In genomic region chr3:100173931-100174330, GRCh38 we compare ENCODE assay signal across 14 cellular contexts. TPM values are rescaled to one million over a fixed set of nuclear protein-coding genes. Genes with fewer than 3 reads are reported as not detected.
A peak's percentile ranks its signal among the peaks of the same experiment; 100 is the strongest.
DNase-seq lines count a peak whose midpoint lies in the region; ATAC-seq and TF ChIP-seq lines count a peak whose summit lies in the region.
"Had no signal": no experiment of that assay in that cellular context is flagged by ENCODE, and none has a peak within 500 bp of the region (broad histone marks: within the 10 kb centered on the region; RNA-seq: fewer than 3 reads in every experiment).

No MANE protein-coding gene starts in this region.

- peak; percentile 46 for ATAC-seq in IMR-90 (ENCODE audit: low read depth)
- ATAC-seq in HG03280 (IDR thresholded peaks at IDR 0.05; ENCODE audit: unreplicated experiment): no peak
- ATAC-seq: HepG2 had no signal

- H2BK20ac ChIP-seq in IMR-90 (ENCODE audit: low read depth, low read length): peak overlapping the region; percentile 65; the same call in 1 of the 2 replicates

- peaks cover 5% of the 10 kb centered on the region for H3F3A ChIP-seq in smooth muscle cell (ENCODE audit: low read depth)

- no peak overlapping the region for H3K9ac ChIP-seq in IMR-90 (ENCODE audit: low read depth, low read length)
- no peak overlapping the region for H3K9ac ChIP-seq in smooth muscle cell (ENCODE audit: low read depth)
- H3K9ac ChIP-seq: BLaER1 treated with 17β-estradiol and CSF1 and Interleukin-3, amounts not matched to agents 10 nM and 100 nM had no signal

- H3K23ac ChIP-seq in IMR-90 (ENCODE audit: low read depth, low read length): no peak overlapping the region

- intact Hi-C loops in IMR-90 (cut with micrococcal nuclease): no loop called here

- TF ChIP-seq CTCF in IMR-90 (conservative IDR thresholded peaks at IDR 0.05; ENCODE audit: low read depth, low read length) (no peak), smooth muscle cell (IDR thresholded peaks at IDR 0.05; ENCODE audit: borderline replicate concordance, insufficient read depth, poor library complexity, severe bottlenecking) (no peak)

- no peak overlapping the region for H2AK9ac ChIP-seq in IMR-90 (replicated peaks; ENCODE audit: low read depth, low read length, poor library complexity)

- no TSS peak for BruUV-seq in IMR-90 (replicated peaks; lab: Mats Ljungman, UMichigan)

- H3K4me3 ChIP-seq in IMR-90 (ENCODE audit: insufficient read depth, low read depth, low read length): no peak overlapping the region
- no peak overlapping the region for H3K4me3 ChIP-seq in smooth muscle cell
- H3K4me3 ChIP-seq: BLaER1 treated with 17β-estradiol and CSF1 and Interleukin-3, amounts not matched to agents 10 nM and 100 nM; HAP-1 had no signal

- no peaks in the 10 kb centered on the region for H3K27me3 ChIP-seq in IMR-90 (ENCODE audit: control insufficient read depth, insufficient read depth, low read length)
- no peaks in the 10 kb centered on the region for H3K27me3 ChIP-seq in smooth muscle cell (ENCODE audit: low read depth)
- H3K27me3 ChIP-seq: BLaER1 treated with 17β-estradiol and CSF1 and Interleukin-3, amounts not matched to agents 10 nM and 100 nM had no signal

- in situ Hi-C loops in IMR-90 (cut with MboI; ENCODE audit: low sequenced_read_pairs): no loop called here

- H2AFZ ChIP-seq in IMR-90 (replicated peaks; ENCODE audit: low read length, poor library complexity): no peak overlapping the region
- peak overlapping the region; percentile 44 for H2AFZ ChIP-seq in smooth muscle cell (ENCODE audit: low read depth)

- no peak overlapping the region for H3K56ac ChIP-seq in IMR-90 (ENCODE audit: extremely low read depth, insufficient read depth, low read length)

- H3K27ac ChIP-seq in IMR-90 (ENCODE audit: insufficient read depth, low read length): no peak overlapping the region; the same call in 1 of the 2 replicates
- peak overlapping the region; percentile 11 for H3K27ac ChIP-seq in smooth muscle cell (ENCODE audit: low read depth)
- H3K27ac ChIP-seq: BLaER1 treated with 17β-estradiol and CSF1 and Interleukin-3, amounts not matched to agents 10 nM and 100 nM had no signal

- no peak overlapping the region for H4K91ac ChIP-seq in IMR-90 (ENCODE audit: insufficient read depth, low read depth, low read length)

- dilution Hi-C loops in IMR-90 (cut with HindIII; ENCODE audit: low sequenced_read_pairs, unreplicated experiment): no loop called here

- TF ChIP-seq POLR2A in IMR-90 (IDR thresholded peaks at IDR 0.05; ENCODE audit: low read depth, low read length): no peak

- WGBS in IMR-90 (ENCODE audit: extremely low coverage in 2 of 2, insufficient read length in 1 of 2), 2 experiments: no CpG with 5 or more reads among the region's 1 CpG
- 46% methylated on average over 1 of the region's 1 CpG for whole genome bisulfite sequencing in smooth muscle cell (ENCODE audit: low lambda C conversion rate)

- POLR2A ChIA-PET in IMR-90 (lab: Charles Lee; ENCODE audit: unreplicated experiment): no interaction called here

- H2BK5ac ChIP-seq in IMR-90 (ENCODE audit: low read depth, low read length, poor library complexity, severe bottlenecking): no peak overlapping the region

- H2BK15ac ChIP-seq in IMR-90 (ENCODE audit: low read depth, low read length): no peak overlapping the region

- H4K20me1 ChIP-seq in IMR-90 (ENCODE audit: insufficient read depth, low read length) (no peaks in the 10 kb centered on the region), smooth muscle cell (ENCODE audit: low read depth) (no peaks in the 10 kb centered on the region)
- H4K20me1 ChIP-seq: BLaER1 treated with 17β-estradiol and CSF1 and Interleukin-3, amounts not matched to agents 10 nM and 100 nM had no signal

- peak overlapping the region; percentile 67 for H3K18ac ChIP-seq in IMR-90 (ENCODE audit: low read depth, low read length)

- TF ChIP-seq RAD21 in IMR-90 (IDR thresholded peaks at IDR 0.05; ENCODE audit: low read length): no peak

- H2BK120ac ChIP-seq in IMR-90 (ENCODE audit: low read depth, low read length): peak overlapping the region; percentile 42; the same call in 1 of the 2 replicates

- H3K79me2 ChIP-seq in smooth muscle cell (ENCODE audit: low read depth): no peaks in the 10 kb centered on the region

- H3K79me1 ChIP-seq in IMR-90 (ENCODE audit: low read depth in 1 of 2, low read length in 2 of 2): no peaks in the 10 kb centered on the region

- H3K14ac ChIP-seq in IMR-90 (replicated peaks; ENCODE audit: low read depth, low read length): peak overlapping the region; percentile 13; the same call in 1 of the 2 replicates

- no peak overlapping the region for H2AK5ac ChIP-seq in IMR-90 (ENCODE audit: low read depth, low read length)

- no peak overlapping the region; the same call in 1 of the 2 replicates for H3K4ac ChIP-seq in IMR-90 (ENCODE audit: low read depth, low read length)

- H3K9me3 ChIP-seq in IMR-90 (ENCODE audit: control insufficient read depth, insufficient read depth, low read length) (no peaks in the 10 kb centered on the region), smooth muscle cell (replicated peaks; ENCODE audit: low read depth) (no peaks in the 10 kb centered on the region)
- H3K9me3 ChIP-seq: HAP-1 had no signal

- H4K8ac ChIP-seq in IMR-90 (ENCODE audit: low read depth in 2 of 2, low read length in 2 of 2): peak overlapping the region in 1 of 2 experiments; percentile 37; a peak in 2 of 4 replicates

- H3K4me2 ChIP-seq in IMR-90 (ENCODE audit: low read depth, low read length) (no peak overlapping the region), smooth muscle cell (no peak overlapping the region)
- H3K4me2 ChIP-seq: BLaER1 treated with 17β-estradiol and CSF1 and Interleukin-3, amounts not matched to agents 10 nM and 100 nM had no signal

- CTCF ChIA-PET in IMR-90 (lab: Yijun Ruan, JAX): no interaction called here

- DNase-seq in EH (ENCODE audit: low read depth) (peak; percentile 38), IMR-90 (no peak), fibroblast of peridontal ligament (ENCODE audit: extremely low read depth) (peak; percentile 29), smooth muscle cell (lab: John Stamatoyannopoulos, UW; ENCODE audit: unreplicated experiment) (no peak), NCI-H345 (lab: John Stamatoyannopoulos, UW) (no peak), occipital lobe (lab: John Stamatoyannopoulos, UW) (no peak)
- DNase-seq: 8988T; CD4-positive, CD25-positive, alpha-beta regulatory T cell; DMS53; GOT3 had no signal

- H3K4me1 ChIP-seq in IMR-90 (ENCODE audit: control insufficient read depth, insufficient read depth, low read length) (peaks cover 2% of the 10 kb centered on the region), smooth muscle cell (ENCODE audit: low read depth) (peaks cover 11% of the 10 kb centered on the region)
- H3K4me1 ChIP-seq: BLaER1 treated with 17β-estradiol and CSF1 and Interleukin-3, amounts not matched to agents 10 nM and 100 nM had no signal

- H3K36me3 ChIP-seq in IMR-90 (ENCODE audit: control insufficient read depth, insufficient read depth, low read length) (no peaks in the 10 kb centered on the region; the same call in 1 of the 2 replicates), smooth muscle cell (ENCODE audit: low read depth) (peaks cover 3% of the 10 kb centered on the region)

- H3K9me1 ChIP-seq in IMR-90 (ENCODE audit: insufficient read depth, low read length): no peaks in the 10 kb centered on the region

- H4K5ac ChIP-seq in IMR-90 (ENCODE audit: low read depth, low read length): peak overlapping the region; percentile 61; the same call in 1 of the 2 replicates

TF ChIP-seq in IMR-90, 13 proteins besides CTCF, POLR2A, EP300 and RAD21:
- no peak for TF ChIP-seq MXI1 (IDR thresholded peaks at IDR 0.05; ENCODE audit: borderline replicate concordance, low read depth, low read length)

RNA-seq across cellular contexts. Expression of gene FILIP1L, which starts 59.6 kb away (rescaled TPM):
- total RNA-seq in IMR-90 (2012; rRNA removed) (19.9 and 21.1 TPM in 2 replicates), smooth muscle cell (104 and 115 TPM in 2 replicates), occipital lobe (1.2 TPM)
- polyA plus RNA-seq in IMR-90 (2012; rRNA removed) (11.5 and 14.7 TPM in 2 replicates), smooth muscle cell (56.2 and 94.3 TPM in 2 replicates)
- polyA plus RNA-seq in IMR-90 (2012; cell fraction: cytosol; rRNA removed): 2.5 and 4.3 TPM in 2 replicates
- 1.4 and 10.5 TPM in 2 replicates for polyA plus RNA-seq in IMR-90 (2012; cell fraction: nucleus; rRNA removed; ENCODE audit: low replicate concordance)

Comparison
In these comparisons a context has a peak if more than half of its experiments do, and no peak if none do; other contexts are left out.
1. DNase-seq: peak in EH (single experiment) and fibroblast of peridontal ligament (single experiment); none in IMR-90 (single experiment), smooth muscle cell (single experiment), NCI-H345 (single experiment) and occipital lobe (single experiment).